In the genomic region with DNA sequence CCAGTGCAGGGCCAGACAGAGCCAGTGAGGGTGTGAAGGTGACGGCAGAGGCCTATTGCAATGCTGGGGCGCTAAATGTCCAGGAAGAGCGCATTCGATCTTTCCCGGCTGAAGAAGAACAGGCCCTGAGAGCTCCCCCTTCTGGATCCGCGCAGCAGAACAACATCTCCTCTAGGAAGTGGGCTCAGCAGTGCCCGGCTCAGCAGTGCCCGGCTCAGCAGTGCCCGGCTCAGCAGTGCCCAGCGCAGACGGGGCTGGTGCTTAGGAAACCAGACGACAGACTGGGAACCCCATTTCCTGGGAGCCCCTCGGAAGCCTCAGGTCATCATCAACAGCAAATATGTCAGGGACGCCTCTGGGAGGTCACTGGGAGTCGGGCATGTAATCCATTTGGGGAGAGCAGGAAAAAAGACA, we compare ENCODE assay signal across 9 cellular contexts. TPM values are rescaled to one million over a fixed set of nuclear protein-coding genes. Genes with fewer than 3 reads are reported as not detected.
DNase-seq lines count a peak whose midpoint lies in the region; ATAC-seq and TF ChIP-seq lines count a peak whose summit lies in the region.
"Had no signal": no experiment of that assay in that cellular context is flagged by ENCODE, and none has a peak within 500 bp of the region (broad histone marks: within the 10 kb centered on the region; RNA-seq: fewer than 3 reads in every experiment).

No MANE protein-coding gene starts in this region.

- no peaks in the 10 kb centered on the region for H3K36me3 ChIP-seq in CD4-positive, CD25-positive, alpha-beta regulatory T cell (ENCODE audit: control insufficient read depth, insufficient read depth, low read length)
- H3K36me3 ChIP-seq in HCT116 (ENCODE audit: control insufficient read depth in 1 of 2, insufficient read depth in 2 of 2, low read length in 2 of 2), result no peaks in the 10 kb centered on the region
- H3K36me3 ChIP-seq: neutrophil had no signal

- no peaks in the 10 kb centered on the region for H4K20me1 ChIP-seq in HCT116 (ENCODE audit: insufficient read depth)

- H3K4me3 Mint-ChIP-seq in CD4-positive, CD25-positive, alpha-beta regulatory T cell, result peak overlapping the region; percentile 15 to 74 (median 49)
- H3K4me3 Mint-ChIP-seq in osteocyte (ENCODE audit: unreplicated experiment), result no peak overlapping the region

- no peak for TF ChIP-seq POLR2A in HCT116 (IDR thresholded peaks at IDR 0.05; ENCODE audit: borderline replicate concordance, extremely low read depth, insufficient read depth, insufficient read length)

- H3K9me2 ChIP-seq in HCT116 (ENCODE audit: insufficient read depth), result no peaks in the 10 kb centered on the region

- peaks cover 0 to 19% (median 6%) of the 10 kb centered on the region in 7 donors for H3K9me3 Mint-ChIP-seq in CD4-positive, CD25-positive, alpha-beta regulatory T cell
- H3K9me3 Mint-ChIP-seq in osteocyte (ENCODE audit: unreplicated experiment), result peaks cover 6% of the 10 kb centered on the region

- ATAC-seq in CD4-positive, CD25-positive, alpha-beta regulatory T cell (ENCODE audit: low read depth in 2 of 2), result peak; percentile 52 to 54
- ATAC-seq in HCT116 (peak; percentile 89), GM21825 (IDR thresholded peaks at IDR 0.05; ENCODE audit: unreplicated experiment) (no peak), HG03108 (IDR thresholded peaks at IDR 0.05; ENCODE audit: unreplicated experiment) (no peak)

- peak; percentile 21 to 60 (median 43) for DNase-seq in CD4-positive, CD25-positive, alpha-beta regulatory T cell
- DNase-seq in HCT116 (ENCODE audit: low read depth, low spot score) (no peak), NCI-H774 (lab: John Stamatoyannopoulos, UW) (peak; percentile 50), activated T-cell treated with anti-CD3 and anti-CD28 coated beads for 4 hours (peak; percentile 50), fibroblast of the aortic adventitia (ENCODE audit: low read depth) (peak; percentile 48), osteocyte (ENCODE audit: extremely low spot score, unreplicated experiment) (no peak)

- TF ChIP-seq CTCF in HCT116 (IDR thresholded peaks at IDR 0.05 in 2 of 3, conservative IDR thresholded peaks at IDR 0.05 in 1 of 3; ENCODE audit: borderline replicate concordance in 1 of 3, insufficient read depth in 1 of 3, low read depth in 2 of 3, low read length in 2 of 3), result peak; percentile 68 to 80 (median 76)
- peak; percentile 78 for TF ChIP-seq CTCF in fibroblast of the aortic adventitia (IDR thresholded peaks at IDR 0.05; ENCODE audit: insufficient read depth, low read length)
- TF ChIP-seq CTCF in osteocyte (IDR thresholded peaks at IDR 0.05), result peak; percentile 79

- no peak overlapping the region for H3K4me3 ChIP-seq in CD4-positive, CD25-positive, alpha-beta regulatory T cell (ENCODE audit: low read depth, low read length)
- H3K4me3 ChIP-seq in HCT116 (replicated peaks in 1 of 2; ENCODE audit: low read depth in 1 of 2, low read length in 2 of 2) (no peak overlapping the region), fibroblast of the aortic adventitia (ENCODE audit: low read depth, low read length) (no peak overlapping the region)

- no peak overlapping the region for H3K9ac ChIP-seq in HCT116 (ENCODE audit: low read length)

- peaks cover 2% of the 10 kb centered on the region for H3K36me3 Mint-ChIP-seq in CD4-positive, CD25-positive, alpha-beta regulatory T cell
- H3K36me3 Mint-ChIP-seq in osteocyte (ENCODE audit: unreplicated experiment), result no peaks in the 10 kb centered on the region

- no peak overlapping the region for H3K4me2 ChIP-seq in HCT116 (ENCODE audit: low read length)

- RAD21 ChIA-PET in HCT116 (lab: Charles Lee; ENCODE audit: low non-redundant PET in 1 of 2, low total read pairs in 2 of 2, uncharacterized antibody in 2 of 2, unreplicated experiment in 2 of 2), result no interaction called here

- no peak; the same call in 1 of the 2 replicates for TF ChIP-seq RAD21 in HCT116 (IDR thresholded peaks at IDR 0.05; ENCODE audit: low read depth)

- intact Hi-C loops in HCT116 (cut with micrococcal nuclease), result loop anchor here (1.0 kb wide), 1 partner anchor 88 kb away; no protein-coding TSS in a partner anchor

- H2AFZ ChIP-seq in HCT116 (ENCODE audit: low read depth, low read length, poor library complexity, severe bottlenecking), result no peak overlapping the region

- H3K27me3 Mint-ChIP-seq in CD4-positive, CD25-positive, alpha-beta regulatory T cell, result peaks cover 52% of the 10 kb centered on the region
- peaks cover 21% of the 10 kb centered on the region for H3K27me3 Mint-ChIP-seq in osteocyte (ENCODE audit: unreplicated experiment)

- BruUV-seq in HCT116 (replicated peaks; lab: Mats Ljungman, UMichigan), result no TSS peak

- POLR2A ChIA-PET in HCT116 (lab: Charles Lee), result no interaction called here

- H3K4me1 Mint-ChIP-seq in CD4-positive, CD25-positive, alpha-beta regulatory T cell, result peaks cover 4 to 39% (median 26%) of the 10 kb centered on the region in 4 donors
- peaks cover 12% of the 10 kb centered on the region for H3K4me1 Mint-ChIP-seq in osteocyte (ENCODE audit: unreplicated experiment)

- H3K27me3 ChIP-seq in CD4-positive, CD25-positive, alpha-beta regulatory T cell (ENCODE audit: control insufficient read depth, insufficient read depth, low read length), result peaks cover 8% of the 10 kb centered on the region
- peaks cover 25% of the 10 kb centered on the region; the same call in 1 of the 2 replicates for H3K27me3 ChIP-seq in HCT116 (ENCODE audit: insufficient read depth, low read length)

- peak overlapping the region in 1 of 3 donors; percentile 69 for H3K27ac Mint-ChIP-seq in CD4-positive, CD25-positive, alpha-beta regulatory T cell
- H3K27ac Mint-ChIP-seq in osteocyte (ENCODE audit: unreplicated experiment), result no peak overlapping the region

- peaks cover 6 to 18% of the 10 kb centered on the region in 2 experiments for H3K9me3 ChIP-seq in CD4-positive, CD25-positive, alpha-beta regulatory T cell (ENCODE audit: control insufficient read depth in 2 of 2, low read length in 2 of 2)
- H3K9me3 ChIP-seq in HCT116 (ENCODE audit: control insufficient read depth in 1 of 2, insufficient read depth in 1 of 2, low read depth in 1 of 2, low read length in 2 of 2), result peaks cover 8 to 26% of the 10 kb centered on the region in 2 experiments; a peak in 2 of 4 replicates
- H3K9me3 ChIP-seq: neutrophil had no signal

- no peak overlapping the region for H3K27ac ChIP-seq in CD4-positive, CD25-positive, alpha-beta regulatory T cell (ENCODE audit: insufficient read depth, low read length, poor library complexity, severe bottlenecking)
- H3K27ac ChIP-seq in HCT116 (ENCODE audit: low read depth, low read length), result no peak overlapping the region
- H3K27ac ChIP-seq: neutrophil had no signal

- H3K4me1 ChIP-seq in CD4-positive, CD25-positive, alpha-beta regulatory T cell (ENCODE audit: control insufficient read depth, insufficient read depth, low read length, poor library complexity, severe bottlenecking), result peaks cover 23% of the 10 kb centered on the region
- H3K4me1 ChIP-seq in HCT116 (ENCODE audit: control insufficient read depth in 1 of 2, insufficient read depth in 2 of 2, low read length in 2 of 2), result peaks cover 0 to 11% of the 10 kb centered on the region in 2 experiments; a peak in 2 of 4 replicates

- CTCF ChIA-PET in HCT116 (lab: Charles Lee), result interaction anchor here (1.0 to 1.6 kb wide), 6 partner anchors 8 to 88 kb away, joined by 3 to 5 read pairs (median 4); no protein-coding TSS in a partner anchor

- H3K79me2 ChIP-seq in HCT116 (ENCODE audit: insufficient read depth, low read length), result no peaks in the 10 kb centered on the region

TF ChIP-seq in HCT116, 20 proteins besides CTCF, POLR2A, EP300 and RAD21 (continues in another document):
- TF ChIP-seq, protein P1, sequence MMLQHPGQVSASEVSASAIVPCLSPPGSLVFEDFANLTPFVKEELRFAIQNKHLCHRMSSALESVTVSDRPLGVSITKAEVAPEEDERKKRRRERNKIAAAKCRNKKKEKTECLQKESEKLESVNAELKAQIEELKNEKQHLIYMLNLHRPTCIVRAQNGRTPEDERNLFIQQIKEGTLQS (IDR thresholded peaks at IDR 0.05), result no peak
- TF ChIP-seq ZNF274 (IDR thresholded peaks at IDR 0.05; ENCODE audit: low read depth, low read length), result no peak
- no peak for TF ChIP-seq EZH2 (IDR thresholded peaks at IDR 0.05)
- TF ChIP-seq TCF7L2 (IDR thresholded peaks at IDR 0.05; ENCODE audit: borderline replicate concordance, extremely low read depth, insufficient read depth, insufficient read length), result no peak
- TF ChIP-seq EGR1 (IDR thresholded peaks at IDR 0.05; ENCODE audit: low read depth), result no peak
- no peak for TF ChIP-seq EZH2phosphoT487 (IDR thresholded peaks at IDR 0.05; ENCODE audit: borderline replicate concordance)

RNA-seq across cellular contexts. Expression of a gene that starts 4.7 kb away (rescaled TPM):
- 10.7 TPM for total RNA-seq in CD4-positive, CD25-positive, alpha-beta regulatory T cell
- 1 to 10 TPM; 3.2 to 8.8 (median 7.1) TPM for polyA plus RNA-seq in CD4-positive, CD25-positive, alpha-beta regulatory T cell
- total RNA-seq in HCT116 (2021; ENCODE audit: unreplicated experiment) (35.8 TPM), fibroblast of the aortic adventitia (ENCODE audit: low replicate concordance) (0.36 and 4.6 TPM in 2 replicates), osteocyte (0.73 TPM in 1 of 2 replicates, not detected in the other)
- polyA plus RNA-seq in HCT116 (2012), result 42.7 and 44.0 TPM in 2 replicates

RNA-seq across cellular contexts. Expression of a gene that starts 8.0 kb away (rescaled TPM):
- total RNA-seq in CD4-positive, CD25-positive, alpha-beta regulatory T cell, result 3.5 TPM
- polyA plus RNA-seq in CD4-positive, CD25-positive, alpha-beta regulatory T cell, result 1 to 10 TPM in 3 of 4 donors, under 1 TPM in 1; 0.83 to 2.8 (median 1.5) TPM
- 9.7 TPM for total RNA-seq in HCT116 (2021; ENCODE audit: unreplicated experiment)
- polyA plus RNA-seq in HCT116 (2012), result 8.4 and 10.4 TPM in 2 replicates
- not detected in 2 replicates for total RNA-seq in fibroblast of the aortic adventitia (ENCODE audit: low replicate concordance)
- not detected in 2 replicates for total RNA-seq in osteocyte

RNA-seq across cellular contexts. Expression of a gene that starts 38.2 kb away (rescaled TPM):
- 21.2 TPM for total RNA-seq in CD4-positive, CD25-positive, alpha-beta regulatory T cell
- polyA plus RNA-seq in CD4-positive, CD25-positive, alpha-beta regulatory T cell, result 10 to 100 TPM; 18.6 to 38.7 (median 36.2) TPM
- 2.1 TPM for total RNA-seq in HCT116 (2021; ENCODE audit: unreplicated experiment)
- 5.8 and 6.9 TPM in 2 replicates for polyA plus RNA-seq in HCT116 (2012)
- total RNA-seq in fibroblast of the aortic adventitia (ENCODE audit: low replicate concordance), result under 0.01 and 0.98 TPM in 2 replicates
- total RNA-seq in osteocyte, result 0.11 and 0.39 TPM in 2 replicates

RNA-seq across cellular contexts. Expression of a gene that starts 42.1 kb away (rescaled TPM):
- 61.4 TPM for total RNA-seq in CD4-positive, CD25-positive, alpha-beta regulatory T cell
- 10 to 100 TPM; 16.9 to 20.6 (median 18.6) TPM for polyA plus RNA-seq in CD4-positive, CD25-positive, alpha-beta regulatory T cell
- total RNA-seq in HCT116 (2021; ENCODE audit: unreplicated experiment), result 55.2 TPM
- 32.5 and 34.9 TPM in 2 replicates for polyA plus RNA-seq in HCT116 (2012)
- 18.1 and 30.9 TPM in 2 replicates for total RNA-seq in fibroblast of the aortic adventitia (ENCODE audit: low replicate concordance)
- 38.1 and 39.7 TPM in 2 replicates for total RNA-seq in osteocyte

Comparison
In these comparisons a context has a peak if more than half of its experiments do, and no peak if none do; other contexts are left out.
1. ATAC-seq: peak in CD4-positive, CD25-positive, alpha-beta regulatory T cell (2 of 2) and HCT116 (single experiment); none in GM21825 (single experiment) and HG03108 (single experiment).
2. DNase-seq: peak in CD4-positive, CD25-positive, alpha-beta regulatory T cell (3 of 3), NCI-H774 (single experiment), activated T-cell treated with anti-CD3 and anti-CD28 coated beads for 4 hours (single experiment) and fibroblast of the aortic adventitia (single experiment); none in HCT116 (single experiment) and osteocyte (single experiment).
3. Peak in every context shown above with its lines, with median percentiles within 50 percentile points of each other: CTCF ChIP-seq.